Comparison of ENCODE assay signal across 19 cellular contexts in genomic region chr6:168563656-168564055, GRCh38.
"Had no signal": no experiment of that assay in that cellular context is flagged by ENCODE, and none has a peak within 500 bp of the region (broad histone marks: within the 10 kb centered on the region; RNA-seq: fewer than 3 reads in every experiment).

No MANE protein-coding gene starts in this region.

- DNase-seq: activated CD4-positive, alpha-beta T cell treated with anti-CD3 and anti-CD28 coated beads for 36 hours; activated CD8-positive, alpha-beta memory T cell treated with anti-CD3 and anti-CD28 coated beads, Interleukin-2, amount 50 U/mL, for 4 hours; activated CD8-positive, alpha-beta T cell treated with anti-CD3 and anti-CD28 coated beads for 36 hours; activated gamma-delta T cell treated with Interleukin-2 at 50 U/mL for 16 hours; activated naive CD4-positive, alpha-beta T cell treated with anti-CD3 and anti-CD28 coated beads, Interleukin-2, amount 10 ng/mL, durations not matched to agents 7 days and 5 days; activated naive CD8-positive, alpha-beta T cell treated with anti-CD3 and anti-CD28 coated beads for 36 hours; activated T-cell treated with anti-CD3 and anti-CD28 coated beads, Interleukin-2, amount 50 U/mL, for 72 hours; brain microvascular endothelial cell; MG63; NCI-H1105; NCI-H1436; NCI-H1694 treated with DMSO at 0.1 percent for 48 hours; NCI-H2029 treated with DMSO at 0.1 percent for 48 hours; NCI-H345; NCI-H524; SHP77 treated with DMSO at 0.1 percent for 48 hours had no signal

- H3K27me3 ChIP-seq: brain microvascular endothelial cell, cardiac muscle cell, MG63 had no signal

- H3K4me3 ChIP-seq: cardiac muscle cell, MG63 had no signal

- H3K36me3 ChIP-seq: brain microvascular endothelial cell, cardiac muscle cell, MG63 had no signal

- H3K9ac ChIP-seq: KMS-11 had no signal

- ATAC-seq: activated CD4-positive, alpha-beta T cell treated with anti-CD3 and anti-CD28 coated beads for 36 hours; activated CD8-positive, alpha-beta T cell treated with anti-CD3 and anti-CD28 coated beads for 36 hours; activated T-cell treated with anti-CD3 and anti-CD28 coated beads, Interleukin-2, amount 50 U/mL, for 72 hours had no signal

- H3K27ac ChIP-seq: brain microvascular endothelial cell, cardiac muscle cell, KMS-11, VCaP had no signal

- H3K4me2 ChIP-seq: KMS-11 had no signal
